1 cellular context compared by ENCODE assay signal in genomic region chr17:44308320-44308818, GRCh38.
A peak's percentile ranks its signal among the peaks of the same experiment; 100 is the strongest.
TF ChIP-seq lines count a peak whose summit lies in the region.

Gene RUNDC3A (plus strand): TSS chr17:44308601. CDS start chr17:44308833, 232 bp downstream.

TF ChIP-seq in HepG2, 621 proteins besides CTCF, POLR2A, EP300 and RAD21 (continued from another document and continues in another):
- TF ChIP-seq ZBTB4 (CRISPR knock-in tag; IDR thresholded peaks at IDR 0.05; ENCODE audit: borderline replicate concordance) (no peak), ZNF816 (CRISPR knock-in tag; IDR thresholded peaks at IDR 0.05; ENCODE audit: borderline replicate concordance) (no peak), ZNF563 (CRISPR knock-in tag; IDR thresholded peaks at IDR 0.05) (peak; percentile 85), DPF2 (CRISPR knock-in tag; IDR thresholded peaks at IDR 0.05; ENCODE audit: borderline replicate concordance, low read depth) (no peak), ZNF629 (CRISPR knock-in tag; conservative IDR thresholded peaks at IDR 0.05) (no peak), ZNF746 (CRISPR knock-in tag; IDR thresholded peaks at IDR 0.05) (peak; percentile 48; the same call in 1 of the 2 replicates), ZBTB7A (CRISPR knock-in tag; IDR thresholded peaks at IDR 0.05) (no peak), ZNF207 (IDR thresholded peaks at IDR 0.05; ENCODE audit: borderline replicate concordance) (no peak), ZNF10 (CRISPR knock-in tag; IDR thresholded peaks at IDR 0.05; ENCODE audit: borderline replicate concordance, low read depth) (no peak), GMEB2 (CRISPR knock-in tag; IDR thresholded peaks at IDR 0.05; ENCODE audit: low read depth) (no peak), ZNF280B (CRISPR knock-in tag; IDR thresholded peaks at IDR 0.05; ENCODE audit: borderline replicate concordance) (no peak), KDM6A (CRISPR knock-in tag; IDR thresholded peaks at IDR 0.05; ENCODE audit: low read depth) (no peak), KLF15 (CRISPR knock-in tag; IDR thresholded peaks at IDR 0.05; ENCODE audit: borderline replicate concordance) (peak; percentile 78; the same call in 1 of the 2 replicates), GATAD2A (CRISPR knock-in tag; IDR thresholded peaks at IDR 0.05) (peak; percentile 30; the same call in 1 of the 2 replicates), RFX5 (IDR thresholded peaks at IDR 0.05; ENCODE audit: low read depth, low read length) (no peak), REPIN1 (CRISPR knock-in tag; IDR thresholded peaks at IDR 0.05; ENCODE audit: borderline replicate concordance, low read depth) (no peak), PAF1 (CRISPR knock-in tag; IDR thresholded peaks at IDR 0.05) (no peak), ZNF878 (CRISPR knock-in tag; IDR thresholded peaks at IDR 0.05) (peak; percentile 81; the same call in 1 of the 2 replicates), KLF11 (CRISPR knock-in tag; IDR thresholded peaks at IDR 0.05) (peak; percentile 97), NFE2 (CRISPR knock-in tag; IDR thresholded peaks at IDR 0.05) (no peak), ZNF589 (CRISPR knock-in tag; conservative IDR thresholded peaks at IDR 0.05) (peak; percentile 90; the same call in 1 of the 2 replicates), RFXAP (CRISPR knock-in tag; IDR thresholded peaks at IDR 0.05; ENCODE audit: borderline replicate concordance) (peak; percentile 67; the same call in 1 of the 2 replicates), FOXA1 (IDR thresholded peaks at IDR 0.05) (no peak), FOXA1 (CRISPR knock-in tag; IDR thresholded peaks at IDR 0.05) (no peak), NFKB2 (CRISPR knock-in tag; IDR thresholded peaks at IDR 0.05; ENCODE audit: borderline replicate concordance) (peak; percentile 77; the same call in 1 of the 2 replicates), ZNF749 (CRISPR knock-in tag; IDR thresholded peaks at IDR 0.05; ENCODE audit: borderline replicate concordance) (peak; percentile 47; the same call in 1 of the 2 replicates), SKI (IDR thresholded peaks at IDR 0.05; ENCODE audit: partially characterized antibody) (no peak), ZNF512B (CRISPR knock-in tag; IDR thresholded peaks at IDR 0.05; ENCODE audit: borderline replicate concordance) (no peak), MAX (IDR thresholded peaks at IDR 0.05) (peak; percentile 45; the same call in 1 of the 2 replicates), LRRFIP1 (CRISPR knock-in tag; conservative IDR thresholded peaks at IDR 0.05) (0 out of 2 replicates have a peak, but pooled peaks have one; percentile 83), EHMT2 (IDR thresholded peaks at IDR 0.05; ENCODE audit: borderline replicate concordance, low read depth, low read length) (peak; percentile 91; the same call in 1 of the 2 replicates), ZSCAN21 (CRISPR knock-in tag; IDR thresholded peaks at IDR 0.05; ENCODE audit: borderline replicate concordance) (peak; percentile 74; the same call in 1 of the 2 replicates), MBD4 (IDR thresholded peaks at IDR 0.05; ENCODE audit: borderline replicate concordance, low read length) (no peak), CEBPZ (IDR thresholded peaks at IDR 0.05; ENCODE audit: low read length) (no peak), KDM2A (CRISPR knock-in tag; IDR thresholded peaks at IDR 0.05; ENCODE audit: borderline replicate concordance, low read depth) (peak; percentile 77; the same call in 1 of the 2 replicates)
- TF ChIP-seq, protein P1, sequence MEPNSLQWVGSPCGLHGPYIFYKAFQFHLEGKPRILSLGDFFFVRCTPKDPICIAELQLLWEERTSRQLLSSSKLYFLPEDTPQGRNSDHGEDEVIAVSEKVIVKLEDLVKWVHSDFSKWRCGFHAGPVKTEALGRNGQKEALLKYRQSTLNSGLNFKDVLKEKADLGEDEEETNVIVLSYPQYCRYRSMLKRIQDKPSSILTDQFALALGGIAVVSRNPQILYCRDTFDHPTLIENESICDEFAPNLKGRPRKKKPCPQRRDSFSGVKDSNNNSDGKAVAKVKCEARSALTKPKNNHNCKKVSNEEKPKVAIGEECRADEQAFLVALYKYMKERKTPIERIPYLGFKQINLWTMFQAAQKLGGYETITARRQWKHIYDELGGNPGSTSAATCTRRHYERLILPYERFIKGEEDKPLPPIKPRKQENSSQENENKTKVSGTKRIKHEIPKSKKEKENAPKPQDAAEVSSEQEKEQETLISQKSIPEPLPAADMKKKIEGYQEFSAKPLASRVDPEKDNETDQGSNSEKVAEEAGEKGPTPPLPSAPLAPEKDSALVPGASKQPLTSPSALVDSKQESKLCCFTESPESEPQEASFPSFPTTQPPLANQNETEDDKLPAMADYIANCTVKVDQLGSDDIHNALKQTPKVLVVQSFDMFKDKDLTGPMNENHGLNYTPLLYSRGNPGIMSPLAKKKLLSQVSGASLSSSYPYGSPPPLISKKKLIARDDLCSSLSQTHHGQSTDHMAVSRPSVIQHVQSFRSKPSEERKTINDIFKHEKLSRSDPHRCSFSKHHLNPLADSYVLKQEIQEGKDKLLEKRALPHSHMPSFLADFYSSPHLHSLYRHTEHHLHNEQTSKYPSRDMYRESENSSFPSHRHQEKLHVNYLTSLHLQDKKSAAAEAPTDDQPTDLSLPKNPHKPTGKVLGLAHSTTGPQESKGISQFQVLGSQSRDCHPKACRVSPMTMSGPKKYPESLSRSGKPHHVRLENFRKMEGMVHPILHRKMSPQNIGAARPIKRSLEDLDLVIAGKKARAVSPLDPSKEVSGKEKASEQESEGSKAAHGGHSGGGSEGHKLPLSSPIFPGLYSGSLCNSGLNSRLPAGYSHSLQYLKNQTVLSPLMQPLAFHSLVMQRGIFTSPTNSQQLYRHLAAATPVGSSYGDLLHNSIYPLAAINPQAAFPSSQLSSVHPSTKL (CRISPR knock-in tag; IDR thresholded peaks at IDR 0.05) = peak; percentile 69
